Comparison of ENCODE assay signal across 29 cellular contexts in the genomic region with DNA sequence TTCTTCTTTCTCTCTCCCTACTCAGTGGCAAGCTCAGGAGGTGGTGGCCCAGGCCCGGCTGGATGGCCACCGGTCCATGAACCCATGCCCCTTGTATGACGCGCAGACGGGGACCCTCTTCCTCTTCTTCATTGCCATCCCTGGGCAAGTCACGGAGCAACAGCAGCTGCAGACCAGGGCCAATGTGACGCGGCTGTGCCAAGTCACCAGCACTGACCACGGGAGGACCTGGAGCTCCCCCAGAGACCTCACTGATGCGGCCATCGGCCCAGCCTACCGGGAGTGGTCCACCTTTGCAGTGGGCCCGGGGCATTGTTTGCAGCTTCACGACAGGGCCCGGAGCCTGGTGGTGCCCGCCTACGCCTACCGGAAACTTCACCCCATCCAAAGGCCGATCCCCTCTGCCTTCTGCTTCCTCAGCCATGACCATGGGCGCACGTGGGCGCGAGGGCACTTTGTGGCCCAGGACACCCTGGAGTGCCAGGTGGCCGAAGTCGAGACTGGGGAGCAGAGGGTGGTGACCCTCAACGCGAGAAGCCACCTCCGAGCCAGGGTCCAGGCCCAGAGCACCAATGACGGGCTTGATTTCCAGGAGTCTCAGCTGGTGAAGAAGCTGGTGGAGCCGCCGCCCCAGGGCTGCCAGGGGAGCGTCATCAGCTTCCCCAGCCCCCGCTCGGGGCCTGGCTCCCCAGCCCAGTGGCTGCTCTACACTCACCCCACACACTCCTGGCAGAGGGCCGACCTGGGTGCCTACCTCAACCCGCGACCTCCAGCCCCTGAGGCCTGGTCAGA. TPM values are rescaled to one million over a fixed set of nuclear protein-coding genes. Genes with fewer than 3 reads are reported as not detected.
"Had no signal": no experiment of that assay in that cellular context is flagged by ENCODE, and none has a peak within 500 bp of the region (broad histone marks: within the 10 kb centered on the region; RNA-seq: fewer than 3 reads in every experiment).

No MANE protein-coding gene starts in this region.

- H3K79me2 ChIP-seq: parathyroid adenoma had no signal

- H3K9me3 ChIP-seq: gastrocnemius medialis, heart right ventricle, left lung, lower lobe of right lung, psoas muscle, stomach, thyroid gland had no signal

- H3K27me3 ChIP-seq: gastrocnemius medialis, left lung, stomach, thyroid gland had no signal

- H3K27me3 Mint-ChIP-seq: effector memory CD8-positive, alpha-beta T cell had no signal

- H3K36me3 ChIP-seq: gastrocnemius medialis, heart right ventricle, left lung, lower lobe of right lung, stomach, thyroid gland had no signal

- H3K9me3 Mint-ChIP-seq: effector memory CD8-positive, alpha-beta T cell; natural killer cell had no signal

- FAIRE-seq: endometrium, islet of Langerhans had no signal

- ATAC-seq: effector memory CD8-positive, alpha-beta T cell; gastrocnemius medialis; left cardiac atrium; left lung; lower lobe of right lung; natural killer cell; psoas muscle had no signal

- H3K27ac ChIP-seq: gastrocnemius medialis, heart right ventricle, left lung, lower lobe of right lung, parathyroid adenoma, psoas muscle, skin epidermis, stomach, thyroid gland had no signal

- H2AFZ ChIP-seq: parathyroid adenoma had no signal

- H3K36me3 Mint-ChIP-seq: natural killer cell had no signal

- H3K9ac ChIP-seq: parathyroid adenoma had no signal

- H3K4me3 ChIP-seq: gastrocnemius medialis, heart right ventricle, left lung, lower lobe of right lung, psoas muscle, skin epidermis, stomach, thyroid gland had no signal

- H3K4me3 Mint-ChIP-seq: effector memory CD8-positive, alpha-beta T cell; natural killer cell had no signal

- DNase-seq: cortex of kidney; effector memory CD8-positive, alpha-beta T cell; gastrocnemius medialis; heart right ventricle; hippocampal formation; left cardiac atrium; lower lobe of right lung; natural killer cell; psoas muscle; right cardiac atrium; stimulated activated naive CD4-positive, alpha-beta T cell; stomach; thyroid gland; trophoblast cell had no signal

- H3K4me1 ChIP-seq: gastrocnemius medialis, heart right ventricle, left lung, lower lobe of right lung, parathyroid adenoma, psoas muscle, stomach, thyroid gland had no signal

- H3K27ac Mint-ChIP-seq: effector memory CD8-positive, alpha-beta T cell; natural killer cell had no signal

RNA-seq across cellular contexts. Expression of a gene that starts 1.8 kb away (rescaled TPM):
- total RNA-seq: dermis microvascular lymphatic vessel endothelial cell, gastrocnemius medialis, heart right ventricle, kidney epithelial cell, left cardiac atrium, left lung, lower lobe of right lung, mononuclear cell, natural killer cell, osteoblast, psoas muscle, renal cortical epithelial cell, right cardiac atrium, stomach, subcutaneous adipose tissue, temporal lobe, thyroid gland, urinary bladder had no signal
- polyA plus RNA-seq: esophagus, heart right ventricle, neural cell, psoas muscle, right cardiac atrium, stomach, urinary bladder had no signal

RNA-seq across cellular contexts. Expression of a gene that starts 21.2 kb away (rescaled TPM):
- total RNA-seq: natural killer cell, osteoblast had no signal

RNA-seq across cellular contexts. Expression of a gene that starts 25.9 kb away (rescaled TPM):
- polyA plus RNA-seq: neural cell had no signal
